9 cellular contexts compared by ENCODE assay signal in genomic region chr17:65191805-65192740, GRCh38. TPM values are rescaled to one million over a fixed set of nuclear protein-coding genes. Genes with fewer than 3 reads are reported as not detected.
DNase-seq lines count a peak whose midpoint lies in the region; ATAC-seq and TF ChIP-seq lines count a peak whose summit lies in the region.
"Had no signal": no experiment of that assay in that cellular context is flagged by ENCODE, and none has a peak within 500 bp of the region (broad histone marks: within the 10 kb centered on the region; RNA-seq: fewer than 3 reads in every experiment).

No MANE protein-coding gene starts in this region.

- peak overlapping the region; percentile 84 for H3K27ac Mint-ChIP-seq in HFFc6
- peak overlapping the region; percentile 55 for H3K27ac Mint-ChIP-seq in activated T-helper 1 cell treated with anti-CD3 and anti-CD28 coated beads, Interleukin-12 subunit alpha, Interleukin-12 subunit beta, Interleukin-2, Interleukin-4 antibody, amounts not matched to agents 30 ng/mL and 10 ng/mL and 1 ng/mL, durations not matched to agents 14 hours and 24 hours and 36 hours

- H3K9me3 Mint-ChIP-seq in HFFc6, result no peaks in the 10 kb centered on the region
- no peaks in the 10 kb centered on the region for H3K9me3 Mint-ChIP-seq in activated T-helper 1 cell treated with anti-CD3 and anti-CD28 coated beads, Interleukin-12 subunit alpha, Interleukin-12 subunit beta, Interleukin-2, Interleukin-4 antibody, amounts not matched to agents 30 ng/mL and 10 ng/mL and 1 ng/mL, durations not matched to agents 14 hours and 24 hours and 36 hours

- no peaks in the 10 kb centered on the region for H3K36me3 Mint-ChIP-seq in HFFc6 (ENCODE audit: low read depth)
- H3K36me3 Mint-ChIP-seq in activated T-helper 1 cell treated with anti-CD3 and anti-CD28 coated beads, Interleukin-12 subunit alpha, Interleukin-12 subunit beta, Interleukin-2, Interleukin-4 antibody, amounts not matched to agents 30 ng/mL and 10 ng/mL and 1 ng/mL, durations not matched to agents 14 hours and 24 hours and 36 hours (ENCODE audit: low read depth), result no peaks in the 10 kb centered on the region

- H3K4me1 Mint-ChIP-seq in HFFc6 (ENCODE audit: low read depth), result peaks cover 42% of the 10 kb centered on the region
- peaks cover 31% of the 10 kb centered on the region for H3K4me1 Mint-ChIP-seq in activated T-helper 1 cell treated with anti-CD3 and anti-CD28 coated beads, Interleukin-12 subunit alpha, Interleukin-12 subunit beta, Interleukin-2, Interleukin-4 antibody, amounts not matched to agents 30 ng/mL and 10 ng/mL and 1 ng/mL, durations not matched to agents 14 hours and 24 hours and 36 hours (ENCODE audit: low read depth)

- intact Hi-C loops in activated T-helper 1 cell treated with anti-CD3 and anti-CD28 coated beads, Interleukin-12 subunit alpha, Interleukin-12 subunit beta, Interleukin-2, Interleukin-4 antibody, amounts not matched to agents 30 ng/mL and 10 ng/mL and 1 ng/mL, durations not matched to agents 14 hours and 24 hours and 36 hours (cut with micrococcal nuclease), result no loop called here
- intact Hi-C loops in posterior cingulate gyrus (cut with DNase I), result no loop called here

- in situ Hi-C loops in G401 (cut with HindIII; ENCODE audit: low sequenced_read_pairs), result no loop called here

- H3K27me3 Mint-ChIP-seq in HFFc6 (ENCODE audit: insufficient read depth), result peaks cover 4% of the 10 kb centered on the region; the same call in 1 of the 2 replicates
- H3K27me3 Mint-ChIP-seq in activated T-helper 1 cell treated with anti-CD3 and anti-CD28 coated beads, Interleukin-12 subunit alpha, Interleukin-12 subunit beta, Interleukin-2, Interleukin-4 antibody, amounts not matched to agents 30 ng/mL and 10 ng/mL and 1 ng/mL, durations not matched to agents 14 hours and 24 hours and 36 hours (ENCODE audit: insufficient read depth), result peaks cover 2% of the 10 kb centered on the region

- TF ChIP-seq CTCF in HFFc6 (IDR thresholded peaks at IDR 0.05), result no peak

- no peak for ATAC-seq in HG02678 (IDR thresholded peaks at IDR 0.05; ENCODE audit: unreplicated experiment)

- H3K4me3 Mint-ChIP-seq in HFFc6, result peak overlapping the region; percentile 67
- H3K4me3 Mint-ChIP-seq in activated T-helper 1 cell treated with anti-CD3 and anti-CD28 coated beads, Interleukin-12 subunit alpha, Interleukin-12 subunit beta, Interleukin-2, Interleukin-4 antibody, amounts not matched to agents 30 ng/mL and 10 ng/mL and 1 ng/mL, durations not matched to agents 14 hours and 24 hours and 36 hours, result peak overlapping the region; percentile 23

- peak; percentile 53 for DNase-seq in AG08395 (ENCODE audit: low spot score)
- DNase-seq in HFFc6, result peak; percentile 58
- DNase-seq in activated T-helper 1 cell treated with anti-CD3 and anti-CD28 coated beads, Interleukin-12 subunit alpha, Interleukin-12 subunit beta, Interleukin-2, Interleukin-4 antibody, amounts not matched to agents 30 ng/mL and 10 ng/mL and 1 ng/mL, durations not matched to agents 14 hours and 24 hours and 36 hours (ENCODE audit: low spot score), result no peak
- peak; percentile 85 for DNase-seq in islet precursor cell
- DNase-seq in G401 (ENCODE audit: low spot score), result no peak
- no peak for DNase-seq in posterior cingulate gyrus
- no peak for DNase-seq in activated CD8-positive, alpha-beta memory T cell treated with anti-CD3 and anti-CD28 coated beads, Interleukin-2, amount 50 U/mL, for 48 hours
- DNase-seq: DMS79 treated with DMSO at 0.1 percent for 48 hours had no signal

RNA-seq across cellular contexts. Expression of gene RGS9, which starts 54.9 kb away (rescaled TPM):
- total RNA-seq in HFFc6 (2021; fragmentation: NEBNext Ultra II Directional; extraction: Animal tissue kit (Norgen Biotek cat#: 25700)), result under 1 TPM; 0.31 to 0.97 (median 0.42) TPM
- 1.1 and 1.8 TPM in 2 replicates for total RNA-seq in activated T-helper 1 cell treated with anti-CD3 and anti-CD28 coated beads, Interleukin-12 subunit alpha, Interleukin-12 subunit beta, Interleukin-2, Interleukin-4 antibody, amounts not matched to agents 30 ng/mL and 10 ng/mL and 1 ng/mL, durations not matched to agents 14 hours and 24 hours and 36 hours
- total RNA-seq in G401 (2014; rRNA removed; shearing (Covaris generic)), result 15.4 and 22.8 TPM in 2 replicates

Comparison
In these comparisons a context has a peak if more than half of its experiments do, and no peak if none do; other contexts are left out.
1. DNase-seq: peak in AG08395 (single experiment), HFFc6 (single experiment) and islet precursor cell (single experiment); none in activated T-helper 1 cell treated with anti-CD3 and anti-CD28 coated beads, Interleukin-12 subunit alpha, Interleukin-12 subunit beta, Interleukin-2, Interleukin-4 antibody, amounts not matched to agents 30 ng/mL and 10 ng/mL and 1 ng/mL, durations not matched to agents 14 hours and 24 hours and 36 hours (single experiment), G401 (single experiment), posterior cingulate gyrus (0 of 10) and activated CD8-positive, alpha-beta memory T cell treated with anti-CD3 and anti-CD28 coated beads, Interleukin-2, amount 50 U/mL, for 48 hours (single experiment).